In the genomic region with DNA sequence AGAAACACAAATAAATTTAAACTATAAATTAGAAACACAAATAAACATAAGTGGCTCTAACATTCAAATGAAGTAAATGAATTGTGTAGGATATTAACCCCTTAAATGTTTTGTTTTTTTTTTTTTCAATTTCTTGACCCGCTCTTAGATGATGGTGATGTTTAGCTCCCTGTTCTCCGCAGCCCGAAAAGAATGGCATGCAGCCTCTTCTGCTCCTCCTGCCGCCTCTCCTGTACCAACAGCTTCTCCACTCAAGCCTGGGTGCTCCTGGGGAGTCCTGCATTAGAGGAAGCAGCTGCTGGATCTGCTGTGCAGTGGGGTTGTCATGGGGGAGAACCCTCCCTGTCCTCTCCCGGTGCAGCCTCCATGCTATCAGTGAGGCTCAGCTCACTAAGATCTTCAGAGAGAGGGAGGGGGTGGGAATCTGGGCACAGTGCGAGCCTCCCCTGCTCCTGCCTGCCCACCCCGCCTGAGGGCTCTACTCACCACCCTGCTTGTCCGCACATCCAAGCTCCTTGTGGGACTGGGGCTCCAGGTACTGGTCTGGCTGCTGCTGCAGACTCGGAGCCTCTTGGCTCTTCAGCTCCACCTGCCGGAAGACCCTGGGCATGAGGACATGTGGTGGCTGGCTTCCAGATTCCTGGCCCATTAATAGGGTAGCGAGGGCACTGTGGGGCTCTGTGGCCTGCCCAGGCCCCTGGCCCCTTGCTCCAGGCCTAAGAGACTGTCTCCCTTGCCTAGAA, we compare ENCODE assay signal across 7 cellular contexts. TPM values are rescaled to one million over a fixed set of nuclear protein-coding genes. Genes with fewer than 3 reads are reported as not detected.
DNase-seq lines count a peak whose midpoint lies in the region; TF ChIP-seq lines count a peak whose summit lies in the region.
"Not testable (repeated sequence)": the region's sequence is repeated elsewhere in the genome, so short reads cannot be mapped to it uniquely, and the experiment has no call there.

No MANE protein-coding gene starts in this region.

- H3K27ac ChIP-seq in WERI-Rb-1; left ventricle myocardium inferior (replicated peaks): not testable (repeated sequence)

- DNase-seq in GM12865 (ENCODE audit: low read depth); cardiac fibroblast (ENCODE audit: low read depth in 2 of 2); left ventricle myocardium inferior: not testable (repeated sequence)
- DNase-seq in WERI-Rb-1 (peak; percentile 88), neural crest cell (ENCODE audit: low read depth, low spot score) (peak; percentile 35)
- DNase-seq in activated T-helper 1 cell treated with anti-CD3 and anti-CD28 coated beads, Interleukin-12 subunit alpha, Interleukin-12 subunit beta, Interleukin-2, Interleukin-4 antibody, amounts not matched to agents 30 ng/mL and 10 ng/mL and 1 ng/mL, durations not matched to agents 14 hours and 24 hours and 36 hours (ENCODE audit: low spot score) = peak; percentile 4
- DNase-seq in stimulated activated CD4-positive, alpha-beta T cell treated with anti-CD3 and anti-CD28 coated beads, Interleukin-4, amount 100 ng/mL, for 4 hours = peak; percentile 10 to 23

- H3K27me3 Mint-ChIP-seq in activated T-helper 1 cell treated with anti-CD3 and anti-CD28 coated beads, Interleukin-12 subunit alpha, Interleukin-12 subunit beta, Interleukin-2, Interleukin-4 antibody, amounts not matched to agents 30 ng/mL and 10 ng/mL and 1 ng/mL, durations not matched to agents 14 hours and 24 hours and 36 hours (ENCODE audit: insufficient read depth); neural crest cell (ENCODE audit: low read depth): not testable (repeated sequence)

- H3K9me3 ChIP-seq in WERI-Rb-1 (ENCODE audit: severe bottlenecking); left ventricle myocardium inferior (replicated peaks): not testable (repeated sequence)

- peak; percentile 25 for TF ChIP-seq CTCF in GM12865 (IDR thresholded peaks at IDR 0.05; ENCODE audit: insufficient read depth, low read depth, low read length, missing control alignments)
- peak; percentile 28 for TF ChIP-seq CTCF in WERI-Rb-1 (IDR thresholded peaks at IDR 0.05; ENCODE audit: low read depth, low read length)
- peak; percentile 15 for TF ChIP-seq CTCF in cardiac fibroblast (IDR thresholded peaks at IDR 0.05; ENCODE audit: low read depth, low read length)
- peak; percentile 45 for TF ChIP-seq CTCF in left ventricle myocardium inferior (IDR thresholded peaks at IDR 0.05; ENCODE audit: borderline replicate concordance)
- TF ChIP-seq CTCF in neural crest cell (conservative IDR thresholded peaks at IDR 0.05) = peak; percentile 57

- intact Hi-C loops in activated T-helper 1 cell treated with anti-CD3 and anti-CD28 coated beads, Interleukin-12 subunit alpha, Interleukin-12 subunit beta, Interleukin-2, Interleukin-4 antibody, amounts not matched to agents 30 ng/mL and 10 ng/mL and 1 ng/mL, durations not matched to agents 14 hours and 24 hours and 36 hours (cut with micrococcal nuclease); left ventricle myocardium inferior (cut with micrococcal nuclease): not testable (repeated sequence)

- not testable (repeated sequence) for H3K36me3 ChIP-seq in WERI-Rb-1, left ventricle myocardium inferior

- H3K4me1 ChIP-seq in left ventricle myocardium inferior = not testable (repeated sequence)

- not testable (repeated sequence) for H3K27me3 ChIP-seq in WERI-Rb-1 (ENCODE audit: insufficient read depth, low read depth, severe bottlenecking); left ventricle myocardium inferior (ENCODE audit: low read depth)

- not testable (repeated sequence) for H3K27ac Mint-ChIP-seq in activated T-helper 1 cell treated with anti-CD3 and anti-CD28 coated beads, Interleukin-12 subunit alpha, Interleukin-12 subunit beta, Interleukin-2, Interleukin-4 antibody, amounts not matched to agents 30 ng/mL and 10 ng/mL and 1 ng/mL, durations not matched to agents 14 hours and 24 hours and 36 hours; neural crest cell (ENCODE audit: unreplicated experiment)

- H3K36me3 Mint-ChIP-seq in activated T-helper 1 cell treated with anti-CD3 and anti-CD28 coated beads, Interleukin-12 subunit alpha, Interleukin-12 subunit beta, Interleukin-2, Interleukin-4 antibody, amounts not matched to agents 30 ng/mL and 10 ng/mL and 1 ng/mL, durations not matched to agents 14 hours and 24 hours and 36 hours (ENCODE audit: low read depth); neural crest cell (ENCODE audit: low read depth): not testable (repeated sequence)

- H3K4me3 ChIP-seq in GM12865 (ENCODE audit: low read depth, low read length); WERI-Rb-1 (ENCODE audit: low read depth, low read length); cardiac fibroblast (replicated peaks in 1 of 2; ENCODE audit: low read depth in 2 of 2, low read length in 2 of 2); left ventricle myocardium inferior: not testable (repeated sequence)

- H3K4me3 Mint-ChIP-seq in activated T-helper 1 cell treated with anti-CD3 and anti-CD28 coated beads, Interleukin-12 subunit alpha, Interleukin-12 subunit beta, Interleukin-2, Interleukin-4 antibody, amounts not matched to agents 30 ng/mL and 10 ng/mL and 1 ng/mL, durations not matched to agents 14 hours and 24 hours and 36 hours; neural crest cell: not testable (repeated sequence)

- not testable (repeated sequence) for H3K4me1 Mint-ChIP-seq in activated T-helper 1 cell treated with anti-CD3 and anti-CD28 coated beads, Interleukin-12 subunit alpha, Interleukin-12 subunit beta, Interleukin-2, Interleukin-4 antibody, amounts not matched to agents 30 ng/mL and 10 ng/mL and 1 ng/mL, durations not matched to agents 14 hours and 24 hours and 36 hours (ENCODE audit: low read depth); neural crest cell

- not testable (repeated sequence) for H3K9me3 Mint-ChIP-seq in activated T-helper 1 cell treated with anti-CD3 and anti-CD28 coated beads, Interleukin-12 subunit alpha, Interleukin-12 subunit beta, Interleukin-2, Interleukin-4 antibody, amounts not matched to agents 30 ng/mL and 10 ng/mL and 1 ng/mL, durations not matched to agents 14 hours and 24 hours and 36 hours; neural crest cell

RNA-seq across cellular contexts. Expression of gene GOLGA6L10, which starts 6.5 kb away (rescaled TPM):
- 0.32 and 1.2 TPM in 2 replicates for total RNA-seq in activated T-helper 1 cell treated with anti-CD3 and anti-CD28 coated beads, Interleukin-12 subunit alpha, Interleukin-12 subunit beta, Interleukin-2, Interleukin-4 antibody, amounts not matched to agents 30 ng/mL and 10 ng/mL and 1 ng/mL, durations not matched to agents 14 hours and 24 hours and 36 hours
- total RNA-seq in left ventricle myocardium inferior = 0.33 TPM
- 3.6 and 3.7 TPM in 2 replicates for total RNA-seq in neural crest cell
